Comparison of ENCODE assay signal across 16 cellular contexts in genomic region chr6:257774-258173, GRCh38. TPM values are rescaled to one million over a fixed set of nuclear protein-coding genes. Genes with fewer than 3 reads are reported as not detected.
DNase-seq lines count a peak whose midpoint lies in the region; ATAC-seq, FAIRE-seq and TF ChIP-seq lines count a peak whose summit lies in the region.
"Had no signal": no experiment of that assay in that cellular context is flagged by ENCODE, and none has a peak within 500 bp of the region (broad histone marks: within the 10 kb centered on the region; RNA-seq: fewer than 3 reads in every experiment).

No MANE protein-coding gene starts in this region.

- H3K36me3 ChIP-seq in Loucy (ENCODE audit: insufficient read depth, low read length) (no peaks in the 10 kb centered on the region), HepG2 (replicated peaks in 1 of 2; ENCODE audit: control insufficient read depth in 1 of 2, insufficient read depth in 2 of 2, low read length in 2 of 2) (no peaks in the 10 kb centered on the region)
- H3K36me3 ChIP-seq: ovary, sigmoid colon had no signal

- BruUV-seq in HepG2 (replicated peaks; lab: Mats Ljungman, UMichigan): no TSS peak

- H2AFZ ChIP-seq in Loucy (ENCODE audit: low read length): no peak overlapping the region
- no peak overlapping the region for H2AFZ ChIP-seq in HepG2 (ENCODE audit: low read length)

- intact Hi-C loops in HepG2 (cut with micrococcal nuclease; ENCODE audit: unreplicated experiment): no loop called here
- intact Hi-C loops in activated T-helper 1 cell treated with anti-CD3 and anti-CD28 coated beads, Interleukin-12 subunit alpha, Interleukin-12 subunit beta, Interleukin-2, Interleukin-4 antibody, amounts not matched to agents 30 ng/mL and 10 ng/mL and 1 ng/mL, durations not matched to agents 14 hours and 24 hours and 36 hours (cut with micrococcal nuclease): no loop called here

- H3K4me1 Mint-ChIP-seq in activated T-helper 1 cell treated with anti-CD3 and anti-CD28 coated beads, Interleukin-12 subunit alpha, Interleukin-12 subunit beta, Interleukin-2, Interleukin-4 antibody, amounts not matched to agents 30 ng/mL and 10 ng/mL and 1 ng/mL, durations not matched to agents 14 hours and 24 hours and 36 hours (ENCODE audit: low read depth): peaks cover 47% of the 10 kb centered on the region

- H3K36me3 Mint-ChIP-seq in activated T-helper 1 cell treated with anti-CD3 and anti-CD28 coated beads, Interleukin-12 subunit alpha, Interleukin-12 subunit beta, Interleukin-2, Interleukin-4 antibody, amounts not matched to agents 30 ng/mL and 10 ng/mL and 1 ng/mL, durations not matched to agents 14 hours and 24 hours and 36 hours (ENCODE audit: low read depth): no peaks in the 10 kb centered on the region

- ATAC-seq in GM18508 (IDR thresholded peaks at IDR 0.05; ENCODE audit: insufficient read depth, unreplicated experiment) (peak; percentile 28), GM21717 (IDR thresholded peaks at IDR 0.05; ENCODE audit: unreplicated experiment) (peak; percentile 34), HepG2 (0 out of 3 replicates have a peak, but pooled peaks have one; percentile 20), GM19397 (IDR thresholded peaks at IDR 0.05; ENCODE audit: unreplicated experiment) (no peak), GM21619 (IDR thresholded peaks at IDR 0.05; ENCODE audit: unreplicated experiment) (no peak)
- ATAC-seq: effector memory CD8-positive, alpha-beta T cell had no signal

- WGBS in HepG2 (ENCODE audit: low lambda C conversion rate): 4% methylated on average over 1 of the region's 1 CpG

- POLR2A ChIA-PET in HepG2 (lab: Yijun Ruan, JAX): no interaction called here

- no peaks in the 10 kb centered on the region for H3K79me2 ChIP-seq in Loucy (ENCODE audit: insufficient read depth, low read length)
- H3K79me2 ChIP-seq in HepG2 (ENCODE audit: insufficient read depth, low read length): no peaks in the 10 kb centered on the region

- no peak for TF ChIP-seq CTCF in Loucy (conservative IDR thresholded peaks at IDR 0.05; ENCODE audit: low read length)
- no peak for TF ChIP-seq CTCF in HepG2 (CRISPR knock-in tag; IDR thresholded peaks at IDR 0.05)
- TF ChIP-seq CTCF in coronary artery (IDR thresholded peaks at IDR 0.05): no peak

- TF ChIP-seq EP300 in HepG2 (IDR thresholded peaks at IDR 0.05; ENCODE audit: low read depth in 2 of 2, low read length in 2 of 2) (no peak), HepG2 (CRISPR knock-in tag; IDR thresholded peaks at IDR 0.05; ENCODE audit: borderline replicate concordance) (no peak)

- FAIRE-seq in HepG2 (lab: Jason Lieb, UNC): no peak

- CTCF ChIA-PET in HepG2 (lab: Yijun Ruan, JAX; ENCODE audit: low intra/inter-chr PET ratio, low total read pairs): no interaction called here

- no peaks in the 10 kb centered on the region for H3K9me2 ChIP-seq in Loucy (replicated peaks; ENCODE audit: low read depth, low read length)

- in situ Hi-C loops in HepG2 (cut with HindIII; ENCODE audit: extremely low pct_ligation_motif_present, low pct_unique_long_range_greater_than_20kb): no loop called here

- no peak for TF ChIP-seq RAD21 in HepG2 (CRISPR knock-in tag; IDR thresholded peaks at IDR 0.05)

- H3K4me1 ChIP-seq in Loucy (ENCODE audit: insufficient read depth, low read length, poor library complexity, severe bottlenecking): peaks cover 45% of the 10 kb centered on the region
- peaks cover 15% of the 10 kb centered on the region for H3K4me1 ChIP-seq in HepG2 (ENCODE audit: insufficient read depth, low read length)
- H3K4me1 ChIP-seq: sigmoid colon had no signal

- peaks cover 20% of the 10 kb centered on the region for H3K9me3 Mint-ChIP-seq in activated T-helper 1 cell treated with anti-CD3 and anti-CD28 coated beads, Interleukin-12 subunit alpha, Interleukin-12 subunit beta, Interleukin-2, Interleukin-4 antibody, amounts not matched to agents 30 ng/mL and 10 ng/mL and 1 ng/mL, durations not matched to agents 14 hours and 24 hours and 36 hours
- H3K9me3 Mint-ChIP-seq: effector memory CD8-positive, alpha-beta T cell had no signal

- no peak for TF ChIP-seq POLR2A in HepG2 (IDR thresholded peaks at IDR 0.05; ENCODE audit: insufficient read depth in 1 of 2, low read depth in 2 of 2, low read length in 2 of 2)

- no peak overlapping the region for H3K4me3 ChIP-seq in Loucy (ENCODE audit: low read length, poor library complexity, severe bottlenecking)
- H3K4me3 ChIP-seq in HepG2 (replicated peaks in 1 of 3; ENCODE audit: insufficient read depth in 1 of 3, low read depth in 2 of 3, low read length in 3 of 3): no peak overlapping the region
- no peak overlapping the region for H3K4me3 ChIP-seq in coronary artery
- H3K4me3 ChIP-seq: ovary, sigmoid colon had no signal

- H3K27me3 Mint-ChIP-seq in activated T-helper 1 cell treated with anti-CD3 and anti-CD28 coated beads, Interleukin-12 subunit alpha, Interleukin-12 subunit beta, Interleukin-2, Interleukin-4 antibody, amounts not matched to agents 30 ng/mL and 10 ng/mL and 1 ng/mL, durations not matched to agents 14 hours and 24 hours and 36 hours (ENCODE audit: insufficient read depth): peaks cover 3% of the 10 kb centered on the region
- H3K27me3 Mint-ChIP-seq: effector memory CD8-positive, alpha-beta T cell had no signal

- no peaks in the 10 kb centered on the region for H3F3A ChIP-seq in Loucy (ENCODE audit: low read depth)

- H3K9ac ChIP-seq in Loucy (ENCODE audit: low read depth, low read length, poor library complexity, severe bottlenecking) (no peak overlapping the region), HepG2 (ENCODE audit: insufficient read depth, low read depth, low read length) (no peak overlapping the region)

- H3K27ac ChIP-seq in HepG2 (ENCODE audit: extremely low read length, insufficient read depth, low read length) (no peak overlapping the region), coronary artery (no peak overlapping the region)
- H3K27ac ChIP-seq: C4-2B, ovary, sigmoid colon had no signal

- no peaks in the 10 kb centered on the region for H3K9me3 ChIP-seq in Loucy (ENCODE audit: insufficient read depth, low read depth, low read length)
- no peaks in the 10 kb centered on the region for H3K9me3 ChIP-seq in HepG2 (ENCODE audit: low read length)
- H3K9me3 ChIP-seq: ovary, sigmoid colon had no signal

- H4K20me1 ChIP-seq in Loucy (ENCODE audit: insufficient read depth, low read length, poor library complexity, severe bottlenecking): no peaks in the 10 kb centered on the region
- H4K20me1 ChIP-seq in HepG2 (ENCODE audit: insufficient read depth, low read length): no peaks in the 10 kb centered on the region

- H3K27me3 ChIP-seq in Loucy (ENCODE audit: insufficient read depth, low read length, poor library complexity, severe bottlenecking) (no peaks in the 10 kb centered on the region), HepG2 (ENCODE audit: control insufficient read depth in 1 of 2, insufficient read depth in 2 of 2, low read length in 2 of 2) (peaks cover 1 to 5% of the 10 kb centered on the region in 2 experiments; a peak in 3 of 5 replicates)
- H3K27me3 ChIP-seq: ovary, sigmoid colon had no signal

- no peak overlapping the region for H3K27ac Mint-ChIP-seq in activated T-helper 1 cell treated with anti-CD3 and anti-CD28 coated beads, Interleukin-12 subunit alpha, Interleukin-12 subunit beta, Interleukin-2, Interleukin-4 antibody, amounts not matched to agents 30 ng/mL and 10 ng/mL and 1 ng/mL, durations not matched to agents 14 hours and 24 hours and 36 hours
- H3K27ac Mint-ChIP-seq: effector memory CD8-positive, alpha-beta T cell had no signal

- no peak for DNase-seq in HepG2 (ENCODE audit: low spot score)
- no peak for DNase-seq in activated T-helper 1 cell treated with anti-CD3 and anti-CD28 coated beads, Interleukin-12 subunit alpha, Interleukin-12 subunit beta, Interleukin-2, Interleukin-4 antibody, amounts not matched to agents 30 ng/mL and 10 ng/mL and 1 ng/mL, durations not matched to agents 14 hours and 24 hours and 36 hours (ENCODE audit: low spot score)
- no peak for DNase-seq in coronary artery (ENCODE audit: low spot score)
- DNase-seq: activated naive CD4-positive, alpha-beta T cell treated with anti-CD3 and anti-CD28 coated beads, Interleukin-2, amount 50 U/mL, for 16 hours; DMS79 treated with DMSO at 0.1 percent for 48 hours; effector memory CD8-positive, alpha-beta T cell; NK-92 treated with Interleukin-12 subunit alpha and Interleukin-12 subunit beta, amount 100 ng/mL, for 24 hours; ovary; sigmoid colon; stimulated activated CD4-positive, alpha-beta T cell treated with anti-CD3 and anti-CD28 coated beads, Interleukin-2, amount 100 ng/mL, for 24 hours had no signal

- H3K4me3 Mint-ChIP-seq in activated T-helper 1 cell treated with anti-CD3 and anti-CD28 coated beads, Interleukin-12 subunit alpha, Interleukin-12 subunit beta, Interleukin-2, Interleukin-4 antibody, amounts not matched to agents 30 ng/mL and 10 ng/mL and 1 ng/mL, durations not matched to agents 14 hours and 24 hours and 36 hours: no peak overlapping the region
- H3K4me3 Mint-ChIP-seq: effector memory CD8-positive, alpha-beta T cell had no signal

- H3K4me2 ChIP-seq in Loucy (ENCODE audit: low read depth, low read length, poor library complexity, severe bottlenecking): peak overlapping the region; percentile 45
- H3K4me2 ChIP-seq in HepG2 (ENCODE audit: low read depth, low read length): no peak overlapping the region

RNA-seq across cellular contexts. Expression of gene DUSP22, which starts 34.5 kb away (rescaled TPM):
- 29.1 and 32.8 TPM in 2 replicates for total RNA-seq in HepG2 (2016; rRNA removed; fragmentation: Illumina TruSeq; extraction: Trizol)
- total RNA-seq in HepG2 (2016; cell fraction: cytosol; rRNA removed; fragmentation: Illumina TruSeq; extraction: Trizol; ENCODE audit: low read depth): 22.6 TPM in 2 replicates
- 25.5 and 31.6 TPM in 2 replicates for total RNA-seq in HepG2 (2016; cell fraction: insoluble cytoplasmic fraction; rRNA removed; fragmentation: Illumina TruSeq; extraction: Trizol)
- total RNA-seq in HepG2 (2016; cell fraction: membrane; rRNA removed; fragmentation: Illumina TruSeq; extraction: Trizol): 56.6 and 61.9 TPM in 2 replicates
- total RNA-seq in HepG2 (2016; cell fraction: nucleus; rRNA removed; fragmentation: Illumina TruSeq; extraction: Trizol): 32.2 and 39.4 TPM in 2 replicates
- 20.2 and 22.5 TPM in 2 replicates for polyA plus RNA-seq in HepG2 (2011; rRNA removed)
- 21.7 and 22.6 TPM in 2 replicates for polyA plus RNA-seq in HepG2 (2011; cell fraction: cytosol; rRNA removed)
- polyA plus RNA-seq in HepG2 (2011; cell fraction: nucleus; rRNA removed): 114 and 123 TPM in 2 replicates
- 26.8 and 53.2 TPM in 2 replicates for polyA plus RNA-seq in HepG2 (2012)
- 30.2 and 39.2 TPM in 2 replicates for polyA plus RNA-seq in HepG2 (2016; cell fraction: cytosol; fragmentation: Illumina TruSeq; extraction: Trizol; ENCODE audit: low read depth)
- polyA plus RNA-seq in HepG2 (2016; cell fraction: insoluble cytoplasmic fraction; fragmentation: Illumina TruSeq; extraction: Trizol; ENCODE audit: low read depth): 30.2 and 36.3 TPM in 2 replicates
- 58.4 and 62.7 TPM in 2 replicates for polyA plus RNA-seq in HepG2 (2016; cell fraction: membrane; fragmentation: Illumina TruSeq; extraction: Trizol; ENCODE audit: low read depth)
- polyA plus RNA-seq in HepG2 (2016; cell fraction: nucleus; fragmentation: Illumina TruSeq; extraction: Trizol; ENCODE audit: insufficient read depth, low read depth): 46.9 and 51.1 TPM in 2 replicates
- 5.3 and 29.0 TPM in 2 replicates for polyA minus RNA-seq in HepG2 (2011; rRNA and poly(A)+ RNA removed; ENCODE audit: low replicate concordance)
- 5.7 and 8.6 TPM in 2 replicates for polyA minus RNA-seq in HepG2 (2011; cell fraction: cytosol; rRNA and poly(A)+ RNA removed)
- polyA minus RNA-seq in HepG2 (2011; cell fraction: nucleus; rRNA and poly(A)+ RNA removed): 42.6 and 44.8 TPM in 2 replicates
- 22.0 and 22.1 TPM in 2 replicates for total RNA-seq in activated T-helper 1 cell treated with anti-CD3 and anti-CD28 coated beads, Interleukin-12 subunit alpha, Interleukin-12 subunit beta, Interleukin-2, Interleukin-4 antibody, amounts not matched to agents 30 ng/mL and 10 ng/mL and 1 ng/mL, durations not matched to agents 14 hours and 24 hours and 36 hours

Comparison
In these comparisons a context has a peak if more than half of its experiments do, and no peak if none do; other contexts are left out.
1. ATAC-seq: peak in GM18508 (single experiment), GM21717 (single experiment) and HepG2 (single experiment); none in GM19397 (single experiment) and GM21619 (single experiment).